26 cellular contexts compared by ENCODE assay signal in genomic region chr11:106159846-106160245, GRCh38.
DNase-seq lines count a peak whose midpoint lies in the region; ATAC-seq and TF ChIP-seq lines count a peak whose summit lies in the region.
"Had no signal": no experiment of that assay in that cellular context is flagged by ENCODE, and none has a peak within 500 bp of the region (broad histone marks: within the 10 kb centered on the region; RNA-seq: fewer than 3 reads in every experiment).

No MANE protein-coding gene starts in this region.

- intact Hi-C loops in PC-3 (cut with micrococcal nuclease): loop anchor here (5.0 to 10.0 kb wide), 3 partner anchors 122 to 877 kb away; no protein-coding TSS in a partner anchor

- no peaks in the 10 kb centered on the region for H3K27me3 ChIP-seq in PC-3 (ENCODE audit: low read length)
- H3K27me3 ChIP-seq: MG63, tibial artery had no signal

- H3K27ac ChIP-seq in PC-3 (ENCODE audit: low read length): no peak overlapping the region
- no peak overlapping the region for H3K27ac ChIP-seq in substantia nigra (ENCODE audit: low read depth, low read length, poor library complexity, severe bottlenecking)
- H3K27ac ChIP-seq: psoas muscle, SK-N-MC, tibial artery, VCaP had no signal

- no peaks in the 10 kb centered on the region for H3K9me2 ChIP-seq in PC-3 (replicated peaks; ENCODE audit: low read length)

- H3K79me2 ChIP-seq in PC-3 (ENCODE audit: low read length): no peaks in the 10 kb centered on the region

- no peaks in the 10 kb centered on the region for H3K36me3 ChIP-seq in PC-3 (ENCODE audit: low read depth, low read length)
- H3K36me3 ChIP-seq: MG63, tibial artery had no signal

- H3K9me3 ChIP-seq in PC-3 (ENCODE audit: low read length): peaks cover 4% of the 10 kb centered on the region; the same call in 1 of the 2 replicates
- H3K9me3 ChIP-seq: MG63, psoas muscle, tibial artery had no signal

- no TSS peak for BruUV-seq in PC-3 (replicated peaks; lab: Mats Ljungman, UMichigan)

- no peaks in the 10 kb centered on the region for H3F3A ChIP-seq in PC-3 (ENCODE audit: low read length, unreplicated experiment)

- H4K20me1 ChIP-seq in PC-3 (ENCODE audit: low read length): no peaks in the 10 kb centered on the region

- no peak overlapping the region for H2AFZ ChIP-seq in PC-3 (ENCODE audit: low read length)

- no peak overlapping the region for H3K4me2 ChIP-seq in PC-3 (ENCODE audit: low read length)
- H3K4me2 ChIP-seq: smooth muscle cell had no signal

- H3K9ac ChIP-seq in PC-3 (ENCODE audit: low read length): no peak overlapping the region

- CTCF ChIA-PET in PC-3 (lab: Charles Lee): no interaction called here

- POLR2A ChIA-PET in PC-3 (lab: Charles Lee; ENCODE audit: unreplicated experiment): no interaction called here

- H3K4me3 ChIP-seq in PC-3 (ENCODE audit: low read length): no peak overlapping the region
- H3K4me3 ChIP-seq: GM12878, lung, MG63, psoas muscle, SK-N-MC, smooth muscle cell, tibial artery had no signal

- DNase-seq in GM04504 (ENCODE audit: low read depth) (peak; percentile 26), PC-3 (no peak), renal cortical epithelial cell (ENCODE audit: low read depth) (peak; percentile 6), substantia nigra (lab: John Stamatoyannopoulos, UW) (no peak)
- no peak for DNase-seq in stimulated activated CD4-positive, alpha-beta T cell treated with anti-CD3 and anti-CD28 coated beads, Interleukin-15, amount 100 ng/mL, for 24 hours
- DNase-seq: activated CD8-positive, alpha-beta memory T cell treated with anti-CD3 and anti-CD28 coated beads, Interleukin-2, amount 50 U/mL, for 48 hours; activated naive CD8-positive, alpha-beta T cell treated with anti-CD3 and anti-CD28 coated beads, Interleukin-2, amount 50 U/mL, for 24 hours; AML-193; CD8-positive, alpha-beta T cell; kidney glomerular epithelial cell; MG63; NCI-H1436 treated with DMSO at 0.1 percent for 48 hours; NCI-H2171 treated with DMSO at 0.1 percent for 48 hours; NCI-H526 treated with DMSO at 0.1 percent for 48 hours; psoas muscle; RPMI8226; stimulated activated CD4-positive, alpha-beta T cell treated with anti-CD3 and anti-CD28 coated beads, Interleukin-2, amount 100 ng/mL, for 48 hours; stimulated activated naive CD4-positive, alpha-beta T cell; tibial artery had no signal

- no peaks in the 10 kb centered on the region for H3K4me1 ChIP-seq in PC-3 (ENCODE audit: insufficient read depth, low read length)
- H3K4me1 ChIP-seq: psoas muscle, tibial artery had no signal

- no peak for TF ChIP-seq CTCF in PC-3 (conservative IDR thresholded peaks at IDR 0.05; ENCODE audit: low read depth, low read length)

- ATAC-seq in PC-3 (0 out of 2 replicates have a peak, but pooled peaks have one; percentile 23), esophagus mucosa (peak; percentile 54), HG03175 (IDR thresholded peaks at IDR 0.05; ENCODE audit: unreplicated experiment) (no peak)
- ATAC-seq: activated naive CD8-positive, alpha-beta T cell treated with anti-CD3 and anti-CD28 coated beads, Interleukin-2, amount 50 U/mL, for 24 hours; CD8-positive, alpha-beta T cell; psoas muscle had no signal

Comparison
In these comparisons a context has a peak if more than half of its experiments do, and no peak if none do; other contexts are left out.
1. DNase-seq: peak in GM04504 (single experiment) and renal cortical epithelial cell (single experiment); none in PC-3 (single experiment), stimulated activated CD4-positive, alpha-beta T cell treated with anti-CD3 and anti-CD28 coated beads, Interleukin-15, amount 100 ng/mL, for 24 hours (single experiment) and substantia nigra (0 of 49).